1 cellular context compared by ENCODE assay signal in the genomic region with DNA sequence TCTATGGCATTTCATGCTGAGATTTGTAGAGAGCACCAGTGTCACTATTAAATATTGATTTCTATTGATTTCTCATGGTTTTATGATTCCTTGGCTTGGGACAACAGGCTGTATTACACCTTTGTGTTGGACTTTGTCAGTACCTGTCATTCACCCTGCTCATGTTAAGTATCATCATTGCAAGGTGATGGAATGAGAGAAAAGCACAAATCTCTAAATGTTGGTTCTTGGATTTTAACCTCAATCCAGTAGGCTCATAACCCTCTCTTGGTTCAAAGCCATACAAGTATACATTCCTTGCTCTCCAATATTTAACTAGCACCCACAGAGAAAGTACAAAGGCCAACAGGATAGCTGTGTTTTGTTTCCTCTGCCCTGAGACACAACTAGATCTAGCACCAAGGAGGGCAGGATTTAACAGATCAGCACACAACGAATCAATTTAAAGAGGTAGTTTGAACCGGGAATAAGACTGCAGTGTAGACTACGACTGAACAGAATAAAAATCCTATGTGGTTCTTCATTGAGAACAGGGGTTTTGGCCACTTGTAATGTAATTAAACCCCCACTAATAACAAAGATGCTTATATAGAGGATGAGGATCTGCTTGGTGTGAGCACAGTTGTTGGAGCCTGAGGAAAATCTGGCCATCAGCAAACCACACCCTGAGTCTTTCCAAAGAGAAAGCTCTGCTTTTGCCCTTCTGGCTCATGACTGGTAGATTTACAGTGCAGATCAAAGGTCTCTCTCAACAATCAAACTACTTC.
TF ChIP-seq lines count a peak whose summit lies in the region.

No MANE protein-coding gene starts in this region.

TF ChIP-seq in HepG2, 621 proteins besides CTCF, POLR2A, EP300 and RAD21 (continued from another document and continues in another):
- peak; percentile 48; the same call in 1 of the 2 replicates for TF ChIP-seq RARA (CRISPR knock-in tag; IDR thresholded peaks at IDR 0.05)
- TF ChIP-seq FOXO1 (CRISPR knock-in tag; IDR thresholded peaks at IDR 0.05), result peak; percentile 65; the same call in 1 of the 2 replicates
- TF ChIP-seq ZNF687 (CRISPR knock-in tag; IDR thresholded peaks at IDR 0.05), result no peak
- TF ChIP-seq GATAD2A (CRISPR knock-in tag; IDR thresholded peaks at IDR 0.05), result peak; percentile 71
- no peak for TF ChIP-seq MYPOP (CRISPR knock-in tag; IDR thresholded peaks at IDR 0.05)
- no peak for TF ChIP-seq CC2D1A (CRISPR knock-in tag; IDR thresholded peaks at IDR 0.05)
- TF ChIP-seq DNMT1 (CRISPR knock-in tag; IDR thresholded peaks at IDR 0.05), result no peak
- TF ChIP-seq ZNF441 (CRISPR knock-in tag; IDR thresholded peaks at IDR 0.05; ENCODE audit: borderline replicate concordance), result 0 out of 2 replicates have a peak, but pooled peaks have one; percentile 30
- TF ChIP-seq, protein P1, sequence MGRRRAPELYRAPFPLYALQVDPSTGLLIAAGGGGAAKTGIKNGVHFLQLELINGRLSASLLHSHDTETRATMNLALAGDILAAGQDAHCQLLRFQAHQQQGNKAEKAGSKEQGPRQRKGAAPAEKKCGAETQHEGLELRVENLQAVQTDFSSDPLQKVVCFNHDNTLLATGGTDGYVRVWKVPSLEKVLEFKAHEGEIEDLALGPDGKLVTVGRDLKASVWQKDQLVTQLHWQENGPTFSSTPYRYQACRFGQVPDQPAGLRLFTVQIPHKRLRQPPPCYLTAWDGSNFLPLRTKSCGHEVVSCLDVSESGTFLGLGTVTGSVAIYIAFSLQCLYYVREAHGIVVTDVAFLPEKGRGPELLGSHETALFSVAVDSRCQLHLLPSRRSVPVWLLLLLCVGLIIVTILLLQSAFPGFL (CRISPR knock-in tag; IDR thresholded peaks at IDR 0.05), result no peak
- TF ChIP-seq ZNF619 (CRISPR knock-in tag; IDR thresholded peaks at IDR 0.05), result no peak
- no peak for TF ChIP-seq ZNF260 (CRISPR knock-in tag; IDR thresholded peaks at IDR 0.05; ENCODE audit: borderline replicate concordance, low read depth)
- TF ChIP-seq ZNF558 (CRISPR knock-in tag; IDR thresholded peaks at IDR 0.05; ENCODE audit: borderline replicate concordance), result no peak
- peak; percentile 71; the same call in 1 of the 2 replicates for TF ChIP-seq TARDBP (CRISPR knock-in tag; IDR thresholded peaks at IDR 0.05)
- peak; percentile 99 for TF ChIP-seq ZSCAN20 (CRISPR knock-in tag; IDR thresholded peaks at IDR 0.05; ENCODE audit: borderline replicate concordance)
- TF ChIP-seq ZNF343 (CRISPR knock-in tag; IDR thresholded peaks at IDR 0.05), result 0 out of 2 replicates have a peak, but pooled peaks have one; percentile 56
- TF ChIP-seq RORA (CRISPR knock-in tag; IDR thresholded peaks at IDR 0.05), result no peak
- TF ChIP-seq, protein P2, sequence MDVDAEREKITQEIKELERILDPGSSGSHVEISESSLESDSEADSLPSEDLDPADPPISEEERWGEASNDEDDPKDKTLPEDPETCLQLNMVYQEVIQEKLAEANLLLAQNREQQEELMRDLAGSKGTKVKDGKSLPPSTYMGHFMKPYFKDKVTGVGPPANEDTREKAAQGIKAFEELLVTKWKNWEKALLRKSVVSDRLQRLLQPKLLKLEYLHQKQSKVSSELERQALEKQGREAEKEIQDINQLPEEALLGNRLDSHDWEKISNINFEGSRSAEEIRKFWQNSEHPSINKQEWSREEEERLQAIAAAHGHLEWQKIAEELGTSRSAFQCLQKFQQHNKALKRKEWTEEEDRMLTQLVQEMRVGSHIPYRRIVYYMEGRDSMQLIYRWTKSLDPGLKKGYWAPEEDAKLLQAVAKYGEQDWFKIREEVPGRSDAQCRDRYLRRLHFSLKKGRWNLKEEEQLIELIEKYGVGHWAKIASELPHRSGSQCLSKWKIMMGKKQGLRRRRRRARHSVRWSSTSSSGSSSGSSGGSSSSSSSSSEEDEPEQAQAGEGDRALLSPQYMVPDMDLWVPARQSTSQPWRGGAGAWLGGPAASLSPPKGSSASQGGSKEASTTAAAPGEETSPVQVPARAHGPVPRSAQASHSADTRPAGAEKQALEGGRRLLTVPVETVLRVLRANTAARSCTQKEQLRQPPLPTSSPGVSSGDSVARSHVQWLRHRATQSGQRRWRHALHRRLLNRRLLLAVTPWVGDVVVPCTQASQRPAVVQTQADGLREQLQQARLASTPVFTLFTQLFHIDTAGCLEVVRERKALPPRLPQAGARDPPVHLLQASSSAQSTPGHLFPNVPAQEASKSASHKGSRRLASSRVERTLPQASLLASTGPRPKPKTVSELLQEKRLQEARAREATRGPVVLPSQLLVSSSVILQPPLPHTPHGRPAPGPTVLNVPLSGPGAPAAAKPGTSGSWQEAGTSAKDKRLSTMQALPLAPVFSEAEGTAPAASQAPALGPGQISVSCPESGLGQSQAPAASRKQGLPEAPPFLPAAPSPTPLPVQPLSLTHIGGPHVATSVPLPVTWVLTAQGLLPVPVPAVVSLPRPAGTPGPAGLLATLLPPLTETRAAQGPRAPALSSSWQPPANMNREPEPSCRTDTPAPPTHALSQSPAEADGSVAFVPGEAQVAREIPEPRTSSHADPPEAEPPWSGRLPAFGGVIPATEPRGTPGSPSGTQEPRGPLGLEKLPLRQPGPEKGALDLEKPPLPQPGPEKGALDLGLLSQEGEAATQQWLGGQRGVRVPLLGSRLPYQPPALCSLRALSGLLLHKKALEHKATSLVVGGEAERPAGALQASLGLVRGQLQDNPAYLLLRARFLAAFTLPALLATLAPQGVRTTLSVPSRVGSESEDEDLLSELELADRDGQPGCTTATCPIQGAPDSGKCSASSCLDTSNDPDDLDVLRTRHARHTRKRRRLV (CRISPR knock-in tag; IDR thresholded peaks at IDR 0.05), result no peak
- no peak; the same call in 1 of the 2 replicates for TF ChIP-seq POLR2G (IDR thresholded peaks at IDR 0.05; ENCODE audit: low read depth, low read length)
- TF ChIP-seq ZNF580 (CRISPR knock-in tag; IDR thresholded peaks at IDR 0.05; ENCODE audit: borderline replicate concordance, low read depth), result no peak
- peak; percentile 79 for TF ChIP-seq ONECUT2 (CRISPR knock-in tag; IDR thresholded peaks at IDR 0.05)
- TF ChIP-seq FOXA3 (CRISPR knock-in tag; IDR thresholded peaks at IDR 0.05), result peak; percentile 60
- no peak for TF ChIP-seq ZNF235 (CRISPR knock-in tag; IDR thresholded peaks at IDR 0.05; ENCODE audit: borderline replicate concordance)
- TF ChIP-seq PTBP1 (IDR thresholded peaks at IDR 0.05; ENCODE audit: low read depth, low read length, poor library complexity, severe bottlenecking), result no peak
- TF ChIP-seq YEATS2 (CRISPR knock-in tag; IDR thresholded peaks at IDR 0.05; ENCODE audit: borderline replicate concordance), result peak; percentile 45; the same call in 1 of the 2 replicates
- no peak for TF ChIP-seq FOSL2 (CRISPR knock-in tag; IDR thresholded peaks at IDR 0.05)
- TF ChIP-seq ZKSCAN8 (CRISPR knock-in tag; IDR thresholded peaks at IDR 0.05; ENCODE audit: borderline replicate concordance), result no peak; the same call in 1 of the 2 replicates
- no peak for TF ChIP-seq ZBTB7B (CRISPR knock-in tag; IDR thresholded peaks at IDR 0.05)
- TF ChIP-seq ZNF775 (CRISPR knock-in tag; IDR thresholded peaks at IDR 0.05; ENCODE audit: borderline replicate concordance), result no peak
- TF ChIP-seq NR2F2 (IDR thresholded peaks at IDR 0.05; ENCODE audit: borderline replicate concordance, low read depth), result no peak
- TF ChIP-seq ATF2 (CRISPR knock-in tag; IDR thresholded peaks at IDR 0.05), result 0 out of 2 replicates have a peak, but pooled peaks have one; percentile 13
- no peak for TF ChIP-seq KDM5B (CRISPR knock-in tag; IDR thresholded peaks at IDR 0.05; ENCODE audit: borderline replicate concordance)
- no peak for TF ChIP-seq ZNF205 (CRISPR knock-in tag; IDR thresholded peaks at IDR 0.05)
- TF ChIP-seq, protein P3, sequence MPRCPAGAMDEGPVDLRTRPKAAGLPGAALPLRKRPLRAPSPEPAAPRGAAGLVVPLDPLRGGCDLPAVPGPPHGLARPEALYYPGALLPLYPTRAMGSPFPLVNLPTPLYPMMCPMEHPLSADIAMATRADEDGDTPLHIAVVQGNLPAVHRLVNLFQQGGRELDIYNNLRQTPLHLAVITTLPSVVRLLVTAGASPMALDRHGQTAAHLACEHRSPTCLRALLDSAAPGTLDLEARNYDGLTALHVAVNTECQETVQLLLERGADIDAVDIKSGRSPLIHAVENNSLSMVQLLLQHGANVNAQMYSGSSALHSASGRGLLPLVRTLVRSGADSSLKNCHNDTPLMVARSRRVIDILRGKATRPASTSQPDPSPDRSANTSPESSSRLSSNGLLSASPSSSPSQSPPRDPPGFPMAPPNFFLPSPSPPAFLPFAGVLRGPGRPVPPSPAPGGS (CRISPR knock-in tag; IDR thresholded peaks at IDR 0.05), result no peak
- TF ChIP-seq CHCHD3 (CRISPR knock-in tag; IDR thresholded peaks at IDR 0.05), result no peak
- no peak for TF ChIP-seq RBFOX2 (IDR thresholded peaks at IDR 0.05; ENCODE audit: low read depth, low read length)
- peak; percentile 79 for TF ChIP-seq GFI1 (CRISPR knock-in tag; IDR thresholded peaks at IDR 0.05; ENCODE audit: borderline replicate concordance)
- no peak for TF ChIP-seq ZNF136 (CRISPR knock-in tag; IDR thresholded peaks at IDR 0.05; ENCODE audit: low read depth)
- no peak for TF ChIP-seq NFKBIZ (CRISPR knock-in tag; IDR thresholded peaks at IDR 0.05)
- TF ChIP-seq SAP130 (CRISPR knock-in tag; IDR thresholded peaks at IDR 0.05; ENCODE audit: low read depth), result no peak; the same call in 1 of the 2 replicates
- 0 out of 2 replicates have a peak, but pooled peaks have one; percentile 48 for TF ChIP-seq FOXK2 (IDR thresholded peaks at IDR 0.05)
- TF ChIP-seq TBX2 (CRISPR knock-in tag; IDR thresholded peaks at IDR 0.05; ENCODE audit: borderline replicate concordance), result no peak; the same call in 1 of the 2 replicates
- TF ChIP-seq NCOR1 (IDR thresholded peaks at IDR 0.05; ENCODE audit: borderline replicate concordance, low read length), result peak; percentile 46; the same call in 1 of the 2 replicates
- TF ChIP-seq NCOA1 (CRISPR knock-in tag; IDR thresholded peaks at IDR 0.05), result no peak
- TF ChIP-seq ZBTB38 (CRISPR knock-in tag; IDR thresholded peaks at IDR 0.05), result no peak
- 0 out of 2 replicates have a peak, but pooled peaks have one; percentile 20 for TF ChIP-seq PHF8 (CRISPR knock-in tag; IDR thresholded peaks at IDR 0.05)
